ENCODE assay signal across 35 cellular contexts in the genomic region with DNA sequence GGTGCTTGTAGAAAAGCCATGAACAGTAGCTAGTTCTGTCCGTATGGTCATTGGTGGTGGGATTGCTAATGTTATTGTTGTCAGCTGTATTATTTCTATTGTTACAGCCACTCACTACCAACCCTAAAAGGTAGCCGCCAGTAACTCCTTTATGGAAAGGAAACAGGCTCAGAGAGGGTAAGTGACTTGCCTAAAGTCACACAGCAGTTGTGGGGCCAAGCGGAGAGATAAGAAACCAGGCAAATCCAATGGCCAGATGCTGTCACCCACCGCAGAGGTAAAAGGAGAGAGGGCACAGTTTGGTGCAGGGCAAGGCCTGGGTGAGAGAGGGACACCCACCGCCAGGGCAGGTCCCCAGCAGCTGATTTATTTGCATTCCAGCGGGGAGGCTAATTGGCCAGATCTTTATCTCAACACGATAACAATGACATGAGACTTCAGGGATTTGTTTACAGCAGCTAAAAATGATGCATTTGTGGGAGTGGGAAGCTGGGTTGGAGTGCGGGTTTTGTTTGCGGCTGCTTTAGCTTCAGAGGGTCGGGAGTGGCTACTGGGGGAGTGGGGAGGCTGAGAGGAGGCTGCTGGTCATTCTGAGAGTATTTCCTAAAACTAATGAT. TPM values are rescaled to one million over a fixed set of nuclear protein-coding genes. Genes with fewer than 3 reads are reported as not detected.
DNase-seq lines count a peak whose midpoint lies in the region; ATAC-seq and TF ChIP-seq lines count a peak whose summit lies in the region.
"Had no signal": no experiment of that assay in that cellular context is flagged by ENCODE, and none has a peak within 500 bp of the region (broad histone marks: within the 10 kb centered on the region; RNA-seq: fewer than 3 reads in every experiment).

No MANE protein-coding gene starts in this region.

- no peak for TF ChIP-seq CTCF in endodermal cell (conservative IDR thresholded peaks at IDR 0.05)

- H3K27ac Mint-ChIP-seq in endodermal cell, result no peak overlapping the region
- H3K27ac Mint-ChIP-seq in T-helper 17 cell, result no peak overlapping the region
- H3K27ac Mint-ChIP-seq: activated CD4-positive, alpha-beta memory T cell treated with anti-CD3 and anti-CD28 coated beads for 36 hours; activated naive CD4-positive, alpha-beta T cell treated with anti-CD3 and anti-CD28 coated beads, Interleukin-2, amount 10 ng/mL, durations not matched to agents 7 days and 5 days; activated T-helper 1 cell treated with anti-CD3 and anti-CD28 coated beads, Interleukin-12 subunit alpha, Interleukin-12 subunit beta, Interleukin-2, Interleukin-4 antibody, amounts not matched to agents 30 ng/mL and 10 ng/mL and 1 ng/mL, durations not matched to agents 14 hours and 24 hours and 36 hours; stimulated activated effector memory CD8-positive, alpha-beta T cell treated with anti-CD3 and anti-CD28 coated beads, Interleukin-12 subunit alpha, Interleukin-12 subunit beta, amount 100 ng/mL, for 72 hours had no signal

- H3K4me1 Mint-ChIP-seq in endodermal cell, result peaks cover 59% of the 10 kb centered on the region
- peaks cover 8% of the 10 kb centered on the region for H3K4me1 Mint-ChIP-seq in T-helper 17 cell

- H3K36me3 Mint-ChIP-seq in endodermal cell (ENCODE audit: low read depth) (no peaks in the 10 kb centered on the region), T-helper 17 cell (ENCODE audit: low read depth) (peaks cover 3% of the 10 kb centered on the region)
- H3K36me3 Mint-ChIP-seq: activated CD4-positive, alpha-beta memory T cell treated with anti-CD3 and anti-CD28 coated beads for 36 hours; activated naive CD4-positive, alpha-beta T cell treated with anti-CD3 and anti-CD28 coated beads, Interleukin-2, amount 10 ng/mL, durations not matched to agents 7 days and 5 days; stimulated activated effector memory CD8-positive, alpha-beta T cell treated with anti-CD3 and anti-CD28 coated beads, Interleukin-12 subunit alpha, Interleukin-12 subunit beta, amount 100 ng/mL, for 72 hours; T-cell had no signal

- no peak for ATAC-seq in T-helper 17 cell
- ATAC-seq: activated CD4-positive, CD25-positive, alpha-beta regulatory T cell treated with anti-CD3 and anti-CD28 coated beads, Interleukin-2, amount 50 U/mL, for 24 hours; heart left ventricle; left lung; Panc1; right cardiac atrium; stimulated activated effector memory CD8-positive, alpha-beta T cell treated with anti-CD3 and anti-CD28 coated beads, Interleukin-12 subunit alpha, Interleukin-12 subunit beta, amount 100 ng/mL, for 72 hours; T-cell; upper lobe of right lung had no signal

- 4 to 11% methylated on average over 5 to 9 of the region's 10 CpGs for WGBS in endodermal cell (ENCODE audit: insufficient coverage in 1 of 2, insufficient read length in 1 of 2), 2 experiments

- no peaks in the 10 kb centered on the region for H3K9me3 ChIP-seq in HUES48 (ENCODE audit: control insufficient read depth, insufficient read depth, low read length)
- no peaks in the 10 kb centered on the region for H3K9me3 ChIP-seq in endodermal cell (ENCODE audit: control insufficient read depth, low read length)
- H3K9me3 ChIP-seq in mucosa of rectum (ENCODE audit: control insufficient read depth in 2 of 2, low read length in 2 of 2), result no peaks in the 10 kb centered on the region
- no peaks in the 10 kb centered on the region for H3K9me3 ChIP-seq in T-helper 17 cell (ENCODE audit: control insufficient read depth, low read length, poor library complexity, severe bottlenecking)
- no peaks in the 10 kb centered on the region for H3K9me3 ChIP-seq in SJCRH30 (replicated peaks)
- H3K9me3 ChIP-seq: heart left ventricle, left lung, upper lobe of right lung had no signal

- H3K27me3 Mint-ChIP-seq in endodermal cell (ENCODE audit: insufficient read depth), result peaks cover 97% of the 10 kb centered on the region
- peaks cover 87% of the 10 kb centered on the region for H3K27me3 Mint-ChIP-seq in T-helper 17 cell

- H3K4me3 Mint-ChIP-seq in endodermal cell (peak overlapping the region; percentile 57), T-helper 17 cell (no peak overlapping the region)

- DNase-seq in ELF-1 (ENCODE audit: low read depth, low spot score) (peak; percentile 71), endodermal cell (peak; percentile 74), T-helper 17 cell (no peak), SJCRH30 (no peak), ureter (ENCODE audit: low spot score) (no peak), NCI-H2227 (lab: John Stamatoyannopoulos, UW; ENCODE audit: unreplicated experiment) (no peak)
- DNase-seq: activated CD4-positive, alpha-beta memory T cell treated with anti-CD3 and anti-CD28 coated beads for 36 hours; activated CD8-positive, alpha-beta memory T cell treated with anti-CD3 and anti-CD28 coated beads, Interleukin-2, amount 50 U/mL, for 4 hours; activated naive CD4-positive, alpha-beta T cell treated with anti-CD3 and anti-CD28 coated beads, Interleukin-2, amount 10 ng/mL, durations not matched to agents 7 days and 5 days; effector memory CD4-positive, alpha-beta T cell; foreskin fibroblast; GDM1; heart left ventricle; left lung; NCI-H1092 treated with DMSO at 0.1 percent for 48 hours; NCI-H187; NCI-H2171; NCI-H524 treated with DMSO at 0.1 percent for 48 hours; right cardiac atrium; SIG-M5; stimulated activated CD4-positive, alpha-beta T cell treated with anti-CD3 and anti-CD28 coated beads, Interleukin-12 subunit alpha, Interleukin-12 subunit beta, amount 100 ng/mL, for 4 hours; stimulated activated CD4-positive, alpha-beta T cell treated with anti-CD3 and anti-CD28 coated beads, Interleukin-4, amount 100 ng/mL, for 24 hours; substantia nigra; T-cell; upper lobe of right lung had no signal

- H3K9ac ChIP-seq in HUES48 (ENCODE audit: low read depth, low read length) (no peak overlapping the region), endodermal cell (ENCODE audit: extremely low read depth, low read length, poor library complexity, severe bottlenecking) (no peak overlapping the region), mucosa of rectum (ENCODE audit: low read depth in 1 of 2, low read length in 2 of 2) (no peak overlapping the region)
- H3K9ac ChIP-seq: BLaER1 had no signal

- H3K4me3 ChIP-seq in HUES48 (ENCODE audit: low read depth, low read length), result peak overlapping the region; percentile 57; the same call in 1 of the 2 replicates
- H3K4me3 ChIP-seq in endodermal cell (ENCODE audit: low read length), result peak overlapping the region; percentile 80
- H3K4me3 ChIP-seq in mucosa of rectum (ENCODE audit: low read length in 2 of 2), result peak overlapping the region; percentile 45 to 55
- no peak overlapping the region for H3K4me3 ChIP-seq in SJCRH30
- H3K4me3 ChIP-seq: BLaER1, heart left ventricle, left lung, upper lobe of right lung had no signal

- no peaks in the 10 kb centered on the region for H3K36me3 ChIP-seq in HUES48 (ENCODE audit: control insufficient read depth, insufficient read depth, low read length)
- H3K36me3 ChIP-seq in endodermal cell (ENCODE audit: control insufficient read depth, insufficient read depth, low read length), result no peaks in the 10 kb centered on the region
- no peaks in the 10 kb centered on the region for H3K36me3 ChIP-seq in mucosa of rectum (ENCODE audit: control insufficient read depth in 2 of 2, insufficient read depth in 2 of 2, low read length in 2 of 2)
- H3K36me3 ChIP-seq in SJCRH30, result no peaks in the 10 kb centered on the region
- H3K36me3 ChIP-seq: BLaER1, heart left ventricle, left lung, upper lobe of right lung had no signal

- H3K27me3 ChIP-seq in HUES48 (ENCODE audit: control insufficient read depth, insufficient read depth, low read length) (peaks cover 100% of the 10 kb centered on the region), endodermal cell (ENCODE audit: control insufficient read depth, insufficient read depth, low read length, poor library complexity, severe bottlenecking) (peaks cover 100% of the 10 kb centered on the region), mucosa of rectum (ENCODE audit: control insufficient read depth in 2 of 2, insufficient read depth in 2 of 2, low read length in 2 of 2) (peaks cover 72 to 91% of the 10 kb centered on the region in 2 donors), SJCRH30 (no peaks in the 10 kb centered on the region)

- H3K4me1 ChIP-seq in HUES48 (ENCODE audit: control insufficient read depth, insufficient read depth, low read length) (peaks cover 61% of the 10 kb centered on the region), endodermal cell (ENCODE audit: control insufficient read depth, insufficient read depth, low read length) (peaks cover 24% of the 10 kb centered on the region), mucosa of rectum (ENCODE audit: control insufficient read depth in 2 of 2, insufficient read depth in 2 of 2, low read length in 2 of 2) (peaks cover 14 to 15% of the 10 kb centered on the region in 2 donors), SJCRH30 (no peaks in the 10 kb centered on the region)
- H3K4me1 ChIP-seq: BLaER1 had no signal

- no peak overlapping the region for H3K27ac ChIP-seq in HUES48 (ENCODE audit: low read depth, low read length)
- no peak overlapping the region for H3K27ac ChIP-seq in endodermal cell (ENCODE audit: low read depth, low read length)
- H3K27ac ChIP-seq in mucosa of rectum (ENCODE audit: low read depth in 2 of 2, low read length in 2 of 2), result peak overlapping the region; percentile 76 to 79
- no peak overlapping the region for H3K27ac ChIP-seq in SJCRH30
- H3K27ac ChIP-seq: BLaER1, left lung, upper lobe of right lung had no signal

- H3K9me3 Mint-ChIP-seq in endodermal cell, result no peaks in the 10 kb centered on the region
- H3K9me3 Mint-ChIP-seq: activated CD4-positive, alpha-beta memory T cell treated with anti-CD3 and anti-CD28 coated beads for 36 hours; activated naive CD4-positive, alpha-beta T cell treated with anti-CD3 and anti-CD28 coated beads, Interleukin-2, amount 10 ng/mL, durations not matched to agents 7 days and 5 days; activated T-helper 1 cell treated with anti-CD3 and anti-CD28 coated beads, Interleukin-12 subunit alpha, Interleukin-12 subunit beta, Interleukin-2, Interleukin-4 antibody, amounts not matched to agents 30 ng/mL and 10 ng/mL and 1 ng/mL, durations not matched to agents 14 hours and 24 hours and 36 hours; stimulated activated effector memory CD8-positive, alpha-beta T cell treated with anti-CD3 and anti-CD28 coated beads, Interleukin-12 subunit alpha, Interleukin-12 subunit beta, amount 100 ng/mL, for 72 hours; T-cell had no signal

RNA-seq across cellular contexts. Expression of a gene that starts 8.6 kb away (rescaled TPM):
- total RNA-seq in endodermal cell (not detected), T-helper 17 cell (not detected), ureter (not detected)
- not detected for polyA plus RNA-seq in endodermal cell (2013, experiment 1 of 2)
- polyA plus RNA-seq in endodermal cell (2013, experiment 2 of 2), result not detected
- total RNA-seq in SJCRH30 (2014; rRNA removed; shearing (Covaris generic)), result not detected in 2 replicates
- total RNA-seq: activated CD4-positive, alpha-beta memory T cell treated with anti-CD3 and anti-CD28 coated beads for 36 hours; activated T-helper 1 cell treated with anti-CD3 and anti-CD28 coated beads, Interleukin-12 subunit alpha, Interleukin-12 subunit beta, Interleukin-2, Interleukin-4 antibody, amounts not matched to agents 30 ng/mL and 10 ng/mL and 1 ng/mL, durations not matched to agents 14 hours and 24 hours and 36 hours; bronchial epithelial cell; heart left ventricle; left lung; right cardiac atrium had no signal
- polyA plus RNA-seq: heart left ventricle, IgD-negative memory B cell, neural cell, right cardiac atrium had no signal

Comparison
In these comparisons a context has a peak if more than half of its experiments do, and no peak if none do; other contexts are left out.
1. DNase-seq: peak in ELF-1 (single experiment) and endodermal cell (single experiment); none in T-helper 17 cell (0 of 3), SJCRH30 (0 of 2), ureter (single experiment) and NCI-H2227 (single experiment).
2. H3K27ac ChIP-seq: peak in mucosa of rectum (2 of 2); none in HUES48 (single experiment), endodermal cell (single experiment) and SJCRH30 (single experiment).